ENCODE assay signal across 8 cellular contexts in genomic region chr5:159262859-159263568, GRCh38. TPM values are rescaled to one million over a fixed set of nuclear protein-coding genes. Genes with fewer than 3 reads are reported as not detected.
DNase-seq lines count a peak whose midpoint lies in the region; ATAC-seq and TF ChIP-seq lines count a peak whose summit lies in the region.

Gene UBLCP1 (plus strand): TSS chr5:159263290. CDS start chr5:159268916, 5,626 bp downstream.

- TF ChIP-seq CTCF in GM06990 (IDR thresholded peaks at IDR 0.05; ENCODE audit: insufficient read depth, low read length, poor library complexity, severe bottlenecking) = no peak
- TF ChIP-seq CTCF in HFF-Myc (IDR thresholded peaks at IDR 0.05; ENCODE audit: low read depth, low read length, missing control alignments) = no peak
- TF ChIP-seq CTCF in gastroesophageal sphincter (IDR thresholded peaks at IDR 0.05) = peak in 1 of 4 experiments; percentile 24
- TF ChIP-seq CTCF in neutrophil (IDR thresholded peaks at IDR 0.05) = peak; percentile 32

- H3K36me3 Mint-ChIP-seq in activated naive CD4-positive, alpha-beta T cell treated with anti-CD3 and anti-CD28 coated beads for 36 hours (ENCODE audit: low read depth) = peaks cover 18% of the 10 kb centered on the region

- intact Hi-C loops in activated naive CD4-positive, alpha-beta T cell treated with anti-CD3 and anti-CD28 coated beads for 36 hours (cut with micrococcal nuclease) = loop anchor here (1.0 kb wide), 5 partner anchors 21 to 602 kb away; no protein-coding TSS in a partner anchor

- DNase-seq in GM06990 (ENCODE audit: extremely low read depth, insufficient read length) (peak; percentile 88), HFF-Myc (ENCODE audit: extremely low read depth, low read depth) (peak; percentile 44), MV-4-11 (lab: John Stamatoyannopoulos, UW) (peak; percentile 77), SK-N-DZ (ENCODE audit: low spot score) (peak; percentile 83), substantia nigra (lab: John Stamatoyannopoulos, UW) (peak in 48 of 49 donors; percentile 15 to 91 (median 66))
- DNase-seq in activated naive CD4-positive, alpha-beta T cell treated with anti-CD3 and anti-CD28 coated beads for 36 hours = peak; percentile 82

- 0 to 1% methylated on average over 5 to 21 of the region's 54 CpGs for WGBS in gastroesophageal sphincter (ENCODE audit: low coverage in 1 of 2), 2 donors

- ATAC-seq in gastroesophageal sphincter = peak; percentile 94

- peaks cover 0 to 26% (median 0%) of the 10 kb centered on the region in 3 donors for H3K4me1 ChIP-seq in gastroesophageal sphincter
- peaks cover 23 to 28% of the 10 kb centered on the region in 2 experiments for H3K4me1 ChIP-seq in neutrophil (ENCODE audit: control insufficient read depth in 1 of 2, insufficient read depth in 1 of 2, low read depth in 1 of 2, low read length in 1 of 2)

- H3K4me1 Mint-ChIP-seq in activated naive CD4-positive, alpha-beta T cell treated with anti-CD3 and anti-CD28 coated beads for 36 hours (ENCODE audit: low read depth) = peaks cover 29% of the 10 kb centered on the region

- H3K9me3 Mint-ChIP-seq in activated naive CD4-positive, alpha-beta T cell treated with anti-CD3 and anti-CD28 coated beads for 36 hours = peaks cover 10% of the 10 kb centered on the region

- CTCF ChIA-PET in activated naive CD4-positive, alpha-beta T cell treated with anti-CD3 and anti-CD28 coated beads for 36 hours (lab: Charles Lee) = interaction anchor here (1.1 to 2.5 kb wide), 2 partner anchors 69 to 106 kb away, joined by 3 to 11 read pairs; no protein-coding TSS in a partner anchor

- H3K27ac ChIP-seq in gastroesophageal sphincter = peak within 1 kb of the TSS; percentile 82 to 94 (median 88)
- peak within 1 kb of the TSS; percentile 98 for H3K27ac ChIP-seq in neutrophil
- peak within 1 kb of the TSS; percentile 90 for H3K27ac ChIP-seq in substantia nigra (ENCODE audit: low read depth, low read length, poor library complexity, severe bottlenecking)

- H3K9me3 ChIP-seq in gastroesophageal sphincter (no peaks in the 10 kb centered on the region), neutrophil (no peaks in the 10 kb centered on the region)

- H3K36me3 ChIP-seq in GM06990 (ENCODE audit: control insufficient read depth, insufficient read depth, low read length) = no peaks in the 10 kb centered on the region; the same call in 1 of the 2 replicates
- H3K36me3 ChIP-seq in gastroesophageal sphincter = peaks cover 0 to 6% of the 10 kb centered on the region in 2 donors
- no peaks in the 10 kb centered on the region for H3K36me3 ChIP-seq in neutrophil

- H3K4me3 Mint-ChIP-seq in activated naive CD4-positive, alpha-beta T cell treated with anti-CD3 and anti-CD28 coated beads for 36 hours = peak within 1 kb of the TSS; percentile 96

- TF ChIP-seq POLR2A in gastroesophageal sphincter (IDR thresholded peaks at IDR 0.05) = peak; percentile 21 to 29

- H3K27me3 ChIP-seq in GM06990 (replicated peaks; ENCODE audit: control insufficient read depth, insufficient read depth, low read length) (no peaks in the 10 kb centered on the region), gastroesophageal sphincter (no peaks in the 10 kb centered on the region), neutrophil (no peaks in the 10 kb centered on the region)

- no peak for TF ChIP-seq EP300 in gastroesophageal sphincter (IDR thresholded peaks at IDR 0.05)

- peak within 1 kb of the TSS; percentile 99 for H3K27ac Mint-ChIP-seq in activated naive CD4-positive, alpha-beta T cell treated with anti-CD3 and anti-CD28 coated beads for 36 hours

- no peaks in the 10 kb centered on the region for H3K27me3 Mint-ChIP-seq in activated naive CD4-positive, alpha-beta T cell treated with anti-CD3 and anti-CD28 coated beads for 36 hours (ENCODE audit: low read depth)

- H3K4me3 ChIP-seq in GM06990 (replicated peaks; ENCODE audit: low read depth, low read length) (peak within 1 kb of the TSS; percentile 87), HFF-Myc (replicated peaks; ENCODE audit: low read depth, low read length) (peak within 1 kb of the TSS; percentile 78), gastroesophageal sphincter (peak within 1 kb of the TSS; percentile 72 to 96), neutrophil (ENCODE audit: low read depth in 1 of 2, low read length in 1 of 2) (peak within 1 kb of the TSS; percentile 83 to 86)

RNA-seq across cellular contexts. Expression of gene UBLCP1, which starts in this region (rescaled TPM):
- 43.8 and 45.5 TPM in 2 replicates for polyA plus RNA-seq in SK-N-DZ (2014; cell fraction: cytosol; rRNA removed)
- polyA plus RNA-seq in SK-N-DZ (2014; cell fraction: nucleus; rRNA removed) = 17.9 and 18.7 TPM in 2 replicates
- 10 to 100 TPM; 22.7 to 23.0 TPM for total RNA-seq in activated naive CD4-positive, alpha-beta T cell treated with anti-CD3 and anti-CD28 coated beads for 36 hours
- total RNA-seq in gastroesophageal sphincter = 10 to 100 TPM; 24.1 to 29.3 (median 26.0) TPM

Comparison
In these comparisons a context has a peak if more than half of its experiments do, and no peak if none do; other contexts are left out.
1. Peak in every context shown above with its lines: DNase-seq, ATAC-seq, H3K4me3 ChIP-seq and H3K27ac ChIP-seq.